14 cellular contexts compared by ENCODE assay signal in genomic region chr22:27075891-27076290, GRCh38.
A peak's percentile ranks its signal among the peaks of the same experiment; 100 is the strongest.
DNase-seq lines count a peak whose midpoint lies in the region; FAIRE-seq and TF ChIP-seq lines count a peak whose summit lies in the region.
"Had no signal": no experiment of that assay in that cellular context is flagged by ENCODE, and none has a peak within 500 bp of the region (broad histone marks: within the 10 kb centered on the region; RNA-seq: fewer than 3 reads in every experiment).

No MANE protein-coding gene starts in this region.

- DNase-seq in NCI-H1092 treated with DMSO at 0.1 percent for 48 hours (lab: John Stamatoyannopoulos, UW) (peak; percentile 25), NCI-H1092 (lab: John Stamatoyannopoulos, UW) (no peak), neural crest cell (ENCODE audit: low read depth, low spot score) (no peak), urothelium cell line (ENCODE audit: low spot score) (no peak), NCI-H1417 (lab: John Stamatoyannopoulos, UW) (no peak), kidney tubule cell (ENCODE audit: low spot score) (no peak)
- DNase-seq: CD4-positive, CD25-positive, alpha-beta regulatory T cell; DMS 273 treated with DMSO at 0.1 percent for 48 hours; GOT3; IMR-90 had no signal

- H3K27ac Mint-ChIP-seq in neural crest cell (ENCODE audit: unreplicated experiment): peak overlapping the region; percentile 58
- H3K27ac Mint-ChIP-seq: CD4-positive, CD25-positive, alpha-beta regulatory T cell; H9 had no signal

- H4K20me1 ChIP-seq in DOHH2 (ENCODE audit: control insufficient read depth, insufficient read depth, low read depth, low read length): no peaks in the 10 kb centered on the region

- no peaks in the 10 kb centered on the region for H3K9me2 ChIP-seq in DOHH2 (replicated peaks; ENCODE audit: control insufficient read depth, low read length)

- no peak overlapping the region for H3K4me3 Mint-ChIP-seq in neural crest cell
- H3K4me3 Mint-ChIP-seq: CD4-positive, CD25-positive, alpha-beta regulatory T cell; H9 had no signal

- peak overlapping the region; percentile 18; the same call in 1 of the 2 replicates for H3K4me2 ChIP-seq in DOHH2 (ENCODE audit: low read length)

- H3K36me3 ChIP-seq in DOHH2 (ENCODE audit: control insufficient read depth, low read length): no peaks in the 10 kb centered on the region

- no peaks in the 10 kb centered on the region for H3K79me2 ChIP-seq in DOHH2 (ENCODE audit: control insufficient read depth, low read length)

- no peak for TF ChIP-seq CTCF in DOHH2 (IDR thresholded peaks at IDR 0.05; ENCODE audit: low read depth, low read length, poor library complexity, severe bottlenecking)
- TF ChIP-seq CTCF in neural crest cell (conservative IDR thresholded peaks at IDR 0.05): no peak

- H3K9me3 ChIP-seq in DOHH2 (ENCODE audit: control insufficient read depth, insufficient read depth, low read length): no peaks in the 10 kb centered on the region

- no peaks in the 10 kb centered on the region for H3K9me3 Mint-ChIP-seq in neural crest cell
- H3K9me3 Mint-ChIP-seq: H9 had no signal

- peak; percentile 78 for FAIRE-seq in urothelium cell line (lab: Jason Lieb, UNC)
- FAIRE-seq: GM12878 had no signal

- H3K27me3 ChIP-seq in DOHH2 (ENCODE audit: control insufficient read depth, low read length): peaks cover 19% of the 10 kb centered on the region; the same call in 1 of the 2 replicates

- H3K4me1 ChIP-seq in DOHH2 (ENCODE audit: control insufficient read depth, low read length): peaks cover 12% of the 10 kb centered on the region

- no peak overlapping the region for H3K4me3 ChIP-seq in DOHH2 (ENCODE audit: low read length)
- H3K4me3 ChIP-seq: GM12878 had no signal

- no peak overlapping the region for H3K27ac ChIP-seq in DOHH2 (ENCODE audit: low read depth, low read length)
- H3K27ac ChIP-seq: 22Rv1 had no signal

- no peaks in the 10 kb centered on the region for H3F3A ChIP-seq in DOHH2 (ENCODE audit: control insufficient read depth, insufficient read depth)

- peaks cover 3% of the 10 kb centered on the region for H3K4me1 Mint-ChIP-seq in neural crest cell
- H3K4me1 Mint-ChIP-seq: CD4-positive, CD25-positive, alpha-beta regulatory T cell had no signal

- peaks cover 34% of the 10 kb centered on the region for H3K27me3 Mint-ChIP-seq in neural crest cell (ENCODE audit: low read depth)
- H3K27me3 Mint-ChIP-seq: CD4-positive, CD25-positive, alpha-beta regulatory T cell had no signal

- H3K36me3 Mint-ChIP-seq in neural crest cell (ENCODE audit: low read depth): no peaks in the 10 kb centered on the region
- H3K36me3 Mint-ChIP-seq: CD4-positive, CD25-positive, alpha-beta regulatory T cell had no signal
